ENCODE assay signal across 23 cellular contexts in genomic region chr20:37236462-37236861, GRCh38. TPM values are rescaled to one million over a fixed set of nuclear protein-coding genes. Genes with fewer than 3 reads are reported as not detected.
A peak's percentile ranks its signal among the peaks of the same experiment; 100 is the strongest.
DNase-seq lines count a peak whose midpoint lies in the region; ATAC-seq, FAIRE-seq and TF ChIP-seq lines count a peak whose summit lies in the region.
"Had no signal": no experiment of that assay in that cellular context is flagged by ENCODE, and none has a peak within 500 bp of the region (broad histone marks: within the 10 kb centered on the region; RNA-seq: fewer than 3 reads in every experiment).

No MANE protein-coding gene starts in this region.

- TF ChIP-seq CTCF in endothelial cell (IDR thresholded peaks at IDR 0.05; ENCODE audit: unreplicated experiment) (no peak), left ventricle myocardium inferior (IDR thresholded peaks at IDR 0.05; ENCODE audit: borderline replicate concordance) (no peak), neural progenitor cell (IDR thresholded peaks at IDR 0.05) (no peak)

- H3K27ac ChIP-seq in left ventricle myocardium inferior (replicated peaks) (peak overlapping the region; percentile 78), neural progenitor cell (no peak overlapping the region), substantia nigra (ENCODE audit: low read depth, low read length, poor library complexity, severe bottlenecking) (no peak overlapping the region)
- H3K27ac ChIP-seq: SJCRH30 had no signal

- H3K4me1 ChIP-seq in left ventricle myocardium inferior = peaks cover 40% of the 10 kb centered on the region
- peaks cover 23% of the 10 kb centered on the region for H3K4me1 ChIP-seq in neural progenitor cell

- peak; percentile 33 for FAIRE-seq in HTR-8/SVneo (lab: Jason Lieb, UNC)
- FAIRE-seq: A204.1, GM12891, GM19239 had no signal

- H3K4me3 Mint-ChIP-seq in endothelial cell (ENCODE audit: unreplicated experiment) (peak overlapping the region; percentile 37), neural progenitor cell (no peak overlapping the region)
- H3K4me3 Mint-ChIP-seq: CD4-positive, alpha-beta T cell had no signal

- H2AFZ ChIP-seq in neural progenitor cell (replicated peaks) = no peak overlapping the region

- H3K9me3 Mint-ChIP-seq in endothelial cell (ENCODE audit: unreplicated experiment) = no peaks in the 10 kb centered on the region
- H3K9me3 Mint-ChIP-seq in neural progenitor cell = no peaks in the 10 kb centered on the region
- H3K9me3 Mint-ChIP-seq: CD4-positive, alpha-beta T cell had no signal

- H3K27me3 Mint-ChIP-seq in endothelial cell (ENCODE audit: unreplicated experiment) (peaks cover under 1% of the 10 kb centered on the region), neural progenitor cell (ENCODE audit: insufficient read depth, low read depth) (no peaks in the 10 kb centered on the region)
- H3K27me3 Mint-ChIP-seq: CD4-positive, alpha-beta T cell had no signal

- H3K4me3 ChIP-seq in left ventricle myocardium inferior = no peak overlapping the region
- no peak overlapping the region for H3K4me3 ChIP-seq in neural progenitor cell
- H3K4me3 ChIP-seq: SJCRH30 had no signal

- H3K36me3 Mint-ChIP-seq in endothelial cell (ENCODE audit: low read depth, unreplicated experiment) (peaks cover 48% of the 10 kb centered on the region), neural progenitor cell (peaks cover 62% of the 10 kb centered on the region)

- no peaks in the 10 kb centered on the region for H3K79me2 ChIP-seq in neural progenitor cell (ENCODE audit: low read depth)

- no peaks in the 10 kb centered on the region for H4K20me1 ChIP-seq in neural progenitor cell (ENCODE audit: low read depth)

- H3K9me3 ChIP-seq in left ventricle myocardium inferior (replicated peaks) (no peaks in the 10 kb centered on the region), neural progenitor cell (ENCODE audit: low read depth) (no peaks in the 10 kb centered on the region)
- H3K9me3 ChIP-seq: BE2C, SJCRH30 had no signal

- H3K27ac Mint-ChIP-seq in endothelial cell (ENCODE audit: unreplicated experiment) (no peak overlapping the region), neural progenitor cell (peak overlapping the region; percentile 79)
- H3K27ac Mint-ChIP-seq: CD4-positive, alpha-beta T cell had no signal

- H3K36me3 ChIP-seq in left ventricle myocardium inferior (peaks cover 81% of the 10 kb centered on the region), neural progenitor cell (peaks cover 39% of the 10 kb centered on the region)

- intact Hi-C loops in left ventricle myocardium inferior (cut with micrococcal nuclease) = no loop called here

- H3K9ac ChIP-seq in neural progenitor cell = no peak overlapping the region

- ATAC-seq in HG02623 (IDR thresholded peaks at IDR 0.05; ENCODE audit: unreplicated experiment) = no peak
- no peak for ATAC-seq in GM19463 (IDR thresholded peaks at IDR 0.05; ENCODE audit: unreplicated experiment)

- peaks cover 43% of the 10 kb centered on the region for H3F3A ChIP-seq in neural progenitor cell (ENCODE audit: low read depth)

- no peak for DNase-seq in HTR-8/SVneo (ENCODE audit: insufficient read length, low spot score)
- no peak for DNase-seq in endothelial cell (ENCODE audit: low spot score)
- DNase-seq in left ventricle myocardium inferior = peak; percentile 61
- DNase-seq in neural progenitor cell (ENCODE audit: low spot score) = no peak
- no peak for DNase-seq in substantia nigra (lab: John Stamatoyannopoulos, UW)
- DNase-seq in putamen (ENCODE audit: low spot score) = no peak
- DNase-seq: BE2C; CD4-positive, alpha-beta T cell; DMS153; KG1; NCI-H1417; NCI-H187 treated with DMSO at 0.1 percent for 48 hours; NCI-H345; NCI-H524 treated with DMSO at 0.1 percent for 48 hours; SJCRH30 had no signal

- no peak overlapping the region for H3K4me2 ChIP-seq in neural progenitor cell

- H3K27me3 ChIP-seq in left ventricle myocardium inferior (ENCODE audit: low read depth) (no peaks in the 10 kb centered on the region), neural progenitor cell (no peaks in the 10 kb centered on the region)
- H3K27me3 ChIP-seq: BE2C, SJCRH30 had no signal

- H3K4me1 Mint-ChIP-seq in endothelial cell (ENCODE audit: unreplicated experiment) (no peaks in the 10 kb centered on the region), neural progenitor cell (peaks cover 48% of the 10 kb centered on the region)

RNA-seq across cellular contexts. Expression of gene GHRH, which starts 25.2 kb away (rescaled TPM):
- not detected for total RNA-seq in endothelial cell (ENCODE audit: unreplicated experiment)
- total RNA-seq in left ventricle myocardium inferior = 0.93 TPM
- total RNA-seq in neural progenitor cell (ENCODE audit: low replicate concordance) = 3.2 TPM in 1 of 2 replicates, not detected in the other
- total RNA-seq: CD4-positive, alpha-beta T cell; Daoy; H4; RPMI7951; SJCRH30 had no signal

RNA-seq across cellular contexts. Expression of gene MANBAL, which starts 53.0 kb away (rescaled TPM):
- total RNA-seq in endothelial cell (ENCODE audit: unreplicated experiment) (35.6 TPM), left ventricle myocardium inferior (19.2 TPM), neural progenitor cell (ENCODE audit: low replicate concordance) (32.7 and 44.8 TPM in 2 replicates)

RNA-seq across cellular contexts. Expression of gene MROH8, which starts 57.1 kb away (rescaled TPM):
- 4.3 TPM for total RNA-seq in endothelial cell (ENCODE audit: unreplicated experiment)
- 3.6 TPM for total RNA-seq in left ventricle myocardium inferior
- 2.2 and 3.5 TPM in 2 replicates for total RNA-seq in neural progenitor cell (ENCODE audit: low replicate concordance)

RNA-seq across cellular contexts. Expression of gene RPN2, which starts 57.3 kb away (rescaled TPM):
- total RNA-seq in endothelial cell (ENCODE audit: unreplicated experiment) (187 TPM), left ventricle myocardium inferior (81.4 TPM), neural progenitor cell (ENCODE audit: low replicate concordance) (249 and 284 TPM in 2 replicates)
